Comparison of ENCODE assay signal across 8 cellular contexts in the genomic region with DNA sequence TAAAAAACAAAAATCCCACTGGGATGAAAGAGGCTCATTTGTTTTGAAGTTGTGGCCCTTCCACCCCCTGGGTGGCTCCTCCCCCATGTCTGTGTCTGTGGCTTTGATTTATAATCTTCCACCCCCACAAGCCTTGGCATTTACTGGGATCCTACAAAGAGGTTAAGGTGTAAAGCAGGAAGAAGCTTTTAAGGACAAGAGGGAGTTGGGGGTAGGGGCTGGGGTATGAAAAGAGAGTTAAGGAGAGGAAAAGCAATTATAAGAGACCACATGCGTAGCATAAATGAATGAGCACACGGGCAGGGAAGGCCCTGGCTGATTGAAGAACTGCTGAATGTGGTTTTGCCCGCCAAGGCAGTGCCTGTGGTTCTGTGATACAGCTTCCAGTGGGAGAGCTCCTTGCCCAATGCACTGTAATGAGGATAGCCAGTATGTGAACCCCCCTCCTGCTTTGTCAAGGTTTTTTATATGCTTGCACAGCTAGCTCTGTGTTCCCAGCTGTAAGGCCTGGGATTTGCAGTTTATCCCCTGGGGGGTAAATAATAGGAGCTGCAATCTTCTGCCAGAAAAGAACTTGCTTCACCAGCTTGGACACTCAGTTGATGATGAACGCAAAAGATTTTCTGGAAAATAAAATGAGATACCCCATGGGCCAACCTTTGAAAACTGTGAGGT. TPM values are rescaled to one million over a fixed set of nuclear protein-coding genes. Genes with fewer than 3 reads are reported as not detected.
DNase-seq lines count a peak whose midpoint lies in the region; ATAC-seq, FAIRE-seq and TF ChIP-seq lines count a peak whose summit lies in the region.

No MANE protein-coding gene starts in this region.

- 20 to 68% methylated on average over 4 of the region's 4 CpGs for whole genome bisulfite sequencing in esophagus, 2 donors
- 50 to 54% methylated on average over 4 of the region's 4 CpGs for WGBS in pancreas, 2 donors

- H3K36me3 ChIP-seq in esophagus (ENCODE audit: control insufficient read depth in 2 of 2, insufficient read depth in 2 of 2, low read length in 1 of 2) (no peaks in the 10 kb centered on the region), pancreas (no peaks in the 10 kb centered on the region)

- no peak for FAIRE-seq in pancreas (lab: Jason Lieb, UNC)

- intact Hi-C loops in pancreas (cut with DNase I): no loop called here

- H3K9me3 ChIP-seq in esophagus (ENCODE audit: control insufficient read depth in 2 of 2, insufficient read depth in 1 of 2, low read depth in 1 of 2, low read length in 1 of 2) (no peaks in the 10 kb centered on the region), pancreas (no peaks in the 10 kb centered on the region)

- H3K27ac Mint-ChIP-seq in natural killer cell treated with Interleukin-12 subunit alpha and Interleukin-12 subunit beta and Interleukin-15 and Interleukin-18, amount 100 ng/mL, for 72 hours: peak overlapping the region; percentile 99

- H3K27me3 Mint-ChIP-seq in natural killer cell treated with Interleukin-12 subunit alpha and Interleukin-12 subunit beta and Interleukin-15 and Interleukin-18, amount 100 ng/mL, for 72 hours: no peaks in the 10 kb centered on the region

- H3K4me3 ChIP-seq in esophagus (ENCODE audit: low read depth in 1 of 2, low read length in 2 of 2): no peak overlapping the region
- H3K4me3 ChIP-seq in pancreas: no peak overlapping the region

- H3K4me1 Mint-ChIP-seq in natural killer cell treated with Interleukin-12 subunit alpha and Interleukin-12 subunit beta and Interleukin-15 and Interleukin-18, amount 100 ng/mL, for 72 hours (ENCODE audit: low read depth in 2 of 2): peaks cover 44 to 52% of the 10 kb centered on the region in 2 donors

- H3K27ac ChIP-seq in esophagus (ENCODE audit: low read depth in 2 of 2, low read length in 1 of 2) (peak overlapping the region; percentile 77 to 89), pancreas (peak overlapping the region in 2 of 4 donors; percentile 66 to 73)

- TF ChIP-seq CTCF in pancreas (IDR thresholded peaks at IDR 0.05): no peak

- DNase-seq in COLO829 (ENCODE audit: low spot score) (peak; percentile 91), NCI-H82 (lab: John Stamatoyannopoulos, UW) (peak; percentile 89), SKM-1 treated with dmso at 0.1 percent for 144 hours (lab: John Stamatoyannopoulos, UW; ENCODE audit: unreplicated experiment) (no peak), pancreas (no peak), 8988T (no peak)
- DNase-seq in natural killer cell treated with Interleukin-12 subunit alpha and Interleukin-12 subunit beta and Interleukin-15 and Interleukin-18, amount 100 ng/mL, for 72 hours (ENCODE audit: low spot score): no peak
- no peak for DNase-seq in activated naive CD4-positive, alpha-beta T cell (lab: John Stamatoyannopoulos, UW)

- no peak overlapping the region for H3K4me3 Mint-ChIP-seq in natural killer cell treated with Interleukin-12 subunit alpha and Interleukin-12 subunit beta and Interleukin-15 and Interleukin-18, amount 100 ng/mL, for 72 hours

- H3K4me1 ChIP-seq in esophagus (ENCODE audit: control insufficient read depth in 2 of 2, insufficient read depth in 2 of 2, low read length in 1 of 2) (peaks cover 6 to 7% of the 10 kb centered on the region in 2 donors), pancreas (peaks cover 19 to 57% (median 43%) of the 10 kb centered on the region in 3 donors)

- no peaks in the 10 kb centered on the region for H3K27me3 ChIP-seq in esophagus (ENCODE audit: control insufficient read depth in 1 of 2, insufficient read depth in 2 of 2, low read length in 2 of 2)
- H3K27me3 ChIP-seq in pancreas: no peaks in the 10 kb centered on the region

- no peaks in the 10 kb centered on the region for H3K36me3 Mint-ChIP-seq in natural killer cell treated with Interleukin-12 subunit alpha and Interleukin-12 subunit beta and Interleukin-15 and Interleukin-18, amount 100 ng/mL, for 72 hours

- H3K9me3 Mint-ChIP-seq in natural killer cell treated with Interleukin-12 subunit alpha and Interleukin-12 subunit beta and Interleukin-15 and Interleukin-18, amount 100 ng/mL, for 72 hours: no peaks in the 10 kb centered on the region

- no peak for ATAC-seq in natural killer cell treated with Interleukin-12 subunit alpha and Interleukin-12 subunit beta and Interleukin-15 and Interleukin-18, amount 100 ng/mL, for 72 hours
- no peak for ATAC-seq in pancreas

RNA-seq across cellular contexts. Expression of gene KMT2E, which starts 34.7 kb away (rescaled TPM):
- polyA plus RNA-seq in esophagus: 10 to 100 TPM; 10.8 to 15.0 TPM
- 100 to 1,000 TPM; 152 to 172 TPM for total RNA-seq in natural killer cell treated with Interleukin-12 subunit alpha and Interleukin-12 subunit beta and Interleukin-15 and Interleukin-18, amount 100 ng/mL, for 72 hours
- 10 to 100 TPM; 27.2 to 62.5 (median 34.7) TPM for total RNA-seq in pancreas
- polyA plus RNA-seq in pancreas: 10 to 100 TPM; 14.1 to 16.3 TPM

Comparison
In these comparisons a context has a peak if more than half of its experiments do, and no peak if none do; other contexts are left out.
1. DNase-seq: peak in COLO829 (single experiment) and NCI-H82 (single experiment); none in natural killer cell treated with Interleukin-12 subunit alpha and Interleukin-12 subunit beta and Interleukin-15 and Interleukin-18, amount 100 ng/mL, for 72 hours (single experiment), SKM-1 treated with dmso at 0.1 percent for 144 hours (single experiment), pancreas (0 of 6), activated naive CD4-positive, alpha-beta T cell (0 of 4) and 8988T (single experiment).